In genomic region chr11:3058753-3059664, GRCh38 we compare ENCODE assay signal across 1 cellular context.
TF ChIP-seq lines count a peak whose summit lies in the region.

No MANE protein-coding gene starts in this region.

TF ChIP-seq in K562, 482 proteins besides CTCF, POLR2A, EP300 and RAD21 (continued from another document and continues in another):
- TF ChIP-seq FOXJ3 (CRISPR knock-in tag; IDR thresholded peaks at IDR 0.05) (no peak), L3MBTL2 (IDR thresholded peaks at IDR 0.05) (peak; percentile 85), ZNF354B (CRISPR knock-in tag; IDR thresholded peaks at IDR 0.05) (no peak), NCOA2 (IDR thresholded peaks at IDR 0.05; ENCODE audit: partially characterized antibody in 2 of 2) (no peak), RBM17 (IDR thresholded peaks at IDR 0.05; ENCODE audit: borderline replicate concordance, low read depth, low read length) (no peak), LCOR (CRISPR knock-in tag; IDR thresholded peaks at IDR 0.05) (no peak), HEY1 (CRISPR knock-in tag; IDR thresholded peaks at IDR 0.05; ENCODE audit: borderline replicate concordance) (no peak), ZSCAN32 (CRISPR knock-in tag; IDR thresholded peaks at IDR 0.05) (no peak), ARID3B (CRISPR knock-in tag; IDR thresholded peaks at IDR 0.05; ENCODE audit: borderline replicate concordance) (no peak), TAF9B (IDR thresholded peaks at IDR 0.05; ENCODE audit: partially characterized antibody) (no peak), CREB3 (tag; conservative IDR thresholded peaks at IDR 0.05; ENCODE audit: low read depth) (no peak), NBN (IDR thresholded peaks at IDR 0.05; ENCODE audit: low read depth) (0 out of 2 replicates have a peak, but pooled peaks have one; percentile 40), FOXA3 (CRISPR knock-in tag; conservative IDR thresholded peaks at IDR 0.05 in 1 of 2, IDR thresholded peaks at IDR 0.05 in 1 of 2) (peak in 1 of 2 experiments; percentile 33; a peak in 1 of 4 replicates), ARHGAP35 (IDR thresholded peaks at IDR 0.05; ENCODE audit: partially characterized antibody) (no peak), ZNF707 (CRISPR knock-in tag; conservative IDR thresholded peaks at IDR 0.05) (no peak), ZNF444 (CRISPR knock-in tag; IDR thresholded peaks at IDR 0.05) (no peak), ZNF395 (CRISPR knock-in tag; IDR thresholded peaks at IDR 0.05) (no peak), NR3C1 (CRISPR knock-in tag; IDR thresholded peaks at IDR 0.05) (no peak), ZFP91 (CRISPR knock-in tag; IDR thresholded peaks at IDR 0.05) (no peak), TCFL5 (CRISPR knock-in tag; conservative IDR thresholded peaks at IDR 0.05) (no peak), ZNF780A (CRISPR knock-in tag; IDR thresholded peaks at IDR 0.05) (no peak), CUX1 (CRISPR knock-in tag; IDR thresholded peaks at IDR 0.05) (no peak), SAFB2 (IDR thresholded peaks at IDR 0.05; ENCODE audit: borderline replicate concordance, low read depth, low read length, severe bottlenecking) (no peak), RNF219 (CRISPR knock-in tag; IDR thresholded peaks at IDR 0.05) (no peak), RHOXF2B (CRISPR knock-in tag; conservative IDR thresholded peaks at IDR 0.05) (no peak), CGGBP1 (CRISPR knock-in tag; IDR thresholded peaks at IDR 0.05) (no peak), SPI1 (IDR thresholded peaks at IDR 0.05; ENCODE audit: borderline replicate concordance, low read depth, low read length) (0 out of 2 replicates have a peak, but pooled peaks have one; percentile 0), ZNF717 (CRISPR knock-in tag; IDR thresholded peaks at IDR 0.05) (no peak), HBP1 (CRISPR knock-in tag; IDR thresholded peaks at IDR 0.05) (no peak), ZNF75A (CRISPR knock-in tag; IDR thresholded peaks at IDR 0.05) (no peak), NEUROD1 (IDR thresholded peaks at IDR 0.05; ENCODE audit: borderline replicate concordance, low read depth, low read length, partially characterized antibody) (no peak), HSF4 (CRISPR knock-in tag; IDR thresholded peaks at IDR 0.05; ENCODE audit: borderline replicate concordance) (no peak), SRF (CRISPR knock-in tag; IDR thresholded peaks at IDR 0.05) (peak in 1 of 2 experiments; percentile 77; a peak in 2 of 4 replicates), NKRF (IDR thresholded peaks at IDR 0.05; ENCODE audit: borderline replicate concordance) (no peak), YBX1 (IDR thresholded peaks at IDR 0.05) (no peak), BDP1 (IDR thresholded peaks at IDR 0.05; ENCODE audit: insufficient read depth, insufficient read length) (no peak), SP2 (IDR thresholded peaks at IDR 0.05; ENCODE audit: extremely low read depth, low read depth, low read length, poor library complexity, severe bottlenecking) (no peak), ETV6 (IDR thresholded peaks at IDR 0.05; ENCODE audit: borderline replicate concordance in 1 of 2, low read depth in 2 of 2, low read length in 1 of 2) (no peak), ETV6 (CRISPR knock-in tag; IDR thresholded peaks at IDR 0.05; ENCODE audit: borderline replicate concordance) (no peak), NONO (IDR thresholded peaks at IDR 0.05; ENCODE audit: low read depth in 2 of 2, low read length in 1 of 2) (no peak), ZNF232 (CRISPR knock-in tag; IDR thresholded peaks at IDR 0.05) (no peak), FOXP4 (CRISPR knock-in tag; IDR thresholded peaks at IDR 0.05; ENCODE audit: borderline replicate concordance) (no peak)
